In the genomic region with DNA sequence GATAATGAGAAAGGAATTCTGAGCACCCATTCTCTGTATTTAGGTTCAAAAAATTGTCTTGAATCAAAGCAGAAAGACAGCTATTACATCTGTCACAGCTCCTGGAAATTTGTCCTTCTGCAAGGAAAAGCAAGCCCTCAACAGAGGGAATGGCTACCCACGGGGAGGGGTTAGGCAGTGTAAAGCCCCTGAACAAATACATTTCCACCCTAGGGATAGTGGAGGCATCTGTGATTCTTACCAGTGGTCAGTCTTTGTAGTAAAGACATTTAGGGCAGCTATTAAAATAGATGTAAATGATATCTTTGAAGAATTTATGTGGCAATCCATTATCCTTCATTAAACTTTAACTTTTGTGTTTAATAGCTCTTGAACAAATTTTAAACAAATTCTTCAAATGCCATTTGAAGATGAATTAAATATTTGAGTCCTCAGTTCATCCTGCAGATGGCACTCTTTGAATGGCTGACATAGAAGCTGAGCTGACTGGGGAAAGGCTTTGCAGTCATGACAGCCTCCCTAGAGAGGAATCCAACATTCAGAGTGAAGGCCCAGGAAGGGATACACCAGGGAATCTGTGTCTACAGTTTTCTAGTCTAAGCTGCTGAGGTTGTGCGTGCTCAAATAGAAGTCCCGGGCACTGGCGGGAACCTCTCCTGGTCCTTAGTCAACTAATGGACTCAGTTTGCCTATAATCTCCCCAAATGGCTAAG, we compare ENCODE assay signal across 8 cellular contexts.
DNase-seq lines count a peak whose midpoint lies in the region; ATAC-seq and TF ChIP-seq lines count a peak whose summit lies in the region.

No MANE protein-coding gene starts in this region.

- H3K27ac Mint-ChIP-seq in activated naive CD4-positive, alpha-beta T cell treated with anti-CD3 and anti-CD28 coated beads for 36 hours, result no peak overlapping the region
- no peak overlapping the region for H3K27ac Mint-ChIP-seq in activated naive CD4-positive, alpha-beta T cell treated with anti-CD3 and anti-CD28 coated beads, Interleukin-2, amount 10 ng/mL, durations not matched to agents 7 days and 5 days

- ATAC-seq in GM21360 (IDR thresholded peaks at IDR 0.05; ENCODE audit: unreplicated experiment) (no peak), GM19328 (IDR thresholded peaks at IDR 0.05; ENCODE audit: unreplicated experiment) (no peak)

- H3K9me3 ChIP-seq in ascending aorta, result no peaks in the 10 kb centered on the region

- H3K36me3 ChIP-seq in ascending aorta, result peaks cover 11 to 27% of the 10 kb centered on the region in 2 donors

- no peak overlapping the region for H3K4me3 ChIP-seq in ascending aorta

- no peaks in the 10 kb centered on the region for H3K9me3 Mint-ChIP-seq in activated naive CD4-positive, alpha-beta T cell treated with anti-CD3 and anti-CD28 coated beads for 36 hours
- H3K9me3 Mint-ChIP-seq in activated naive CD4-positive, alpha-beta T cell treated with anti-CD3 and anti-CD28 coated beads, Interleukin-2, amount 10 ng/mL, durations not matched to agents 7 days and 5 days, result no peaks in the 10 kb centered on the region

- H3K27me3 ChIP-seq in ascending aorta, result no peaks in the 10 kb centered on the region

- H3K27ac ChIP-seq in ascending aorta, result peak overlapping the region in 1 of 2 donors; percentile 51

- CTCF ChIA-PET in activated naive CD4-positive, alpha-beta T cell treated with anti-CD3 and anti-CD28 coated beads for 36 hours (lab: Charles Lee), result interaction anchor here (0.7 to 1.6 kb wide), 4 partner anchors 117 to 447 kb away, joined by 3 to 6 read pairs (median 4); no protein-coding TSS in a partner anchor
- CTCF ChIA-PET in activated naive CD4-positive, alpha-beta T cell treated with anti-CD3 and anti-CD28 coated beads, Interleukin-2, amount 10 ng/mL, durations not matched to agents 7 days and 5 days (lab: Charles Lee), result interaction anchor here (0.7 to 2.1 kb wide), 6 partner anchors 12 to 335 kb away, joined by 3 to 10 read pairs (median 4); no protein-coding TSS in a partner anchor

- intact Hi-C loops in activated naive CD4-positive, alpha-beta T cell treated with anti-CD3 and anti-CD28 coated beads for 36 hours (cut with micrococcal nuclease), result loop anchor here (1.0 kb wide), 2 partner anchors 117 to 199 kb away; no protein-coding TSS in a partner anchor
- intact Hi-C loops in ascending aorta (cut with DNase I), result loop anchor here (1.0 to 10.0 kb wide), 2 partner anchors 117 to 203 kb away; no protein-coding TSS in a partner anchor

- no peaks in the 10 kb centered on the region for H3K4me1 Mint-ChIP-seq in activated naive CD4-positive, alpha-beta T cell treated with anti-CD3 and anti-CD28 coated beads for 36 hours (ENCODE audit: low read depth)
- no peaks in the 10 kb centered on the region for H3K4me1 Mint-ChIP-seq in activated naive CD4-positive, alpha-beta T cell treated with anti-CD3 and anti-CD28 coated beads, Interleukin-2, amount 10 ng/mL, durations not matched to agents 7 days and 5 days

- H3K4me1 ChIP-seq in ascending aorta, result peaks cover 0 to 6% of the 10 kb centered on the region in 2 donors

- peak; percentile 5 for DNase-seq in activated naive CD4-positive, alpha-beta T cell treated with anti-CD3 and anti-CD28 coated beads for 36 hours
- DNase-seq in activated naive CD4-positive, alpha-beta T cell treated with anti-CD3 and anti-CD28 coated beads, Interleukin-2, amount 10 ng/mL, durations not matched to agents 7 days and 5 days, result no peak
- DNase-seq in NCI-H2081 (lab: John Stamatoyannopoulos, UW), result peak; percentile 85 to 90
- DNase-seq in ascending aorta (ENCODE audit: low spot score in 2 of 2), result no peak
- DNase-seq in hepatic stellate cell (ENCODE audit: low spot score), result peak; percentile 59
- peak; percentile 57 for DNase-seq in stromal cell of bone marrow (ENCODE audit: low read depth)

- H3K36me3 Mint-ChIP-seq in activated naive CD4-positive, alpha-beta T cell treated with anti-CD3 and anti-CD28 coated beads for 36 hours (ENCODE audit: low read depth), result no peaks in the 10 kb centered on the region
- H3K36me3 Mint-ChIP-seq in activated naive CD4-positive, alpha-beta T cell treated with anti-CD3 and anti-CD28 coated beads, Interleukin-2, amount 10 ng/mL, durations not matched to agents 7 days and 5 days, result no peaks in the 10 kb centered on the region

- peaks cover 3% of the 10 kb centered on the region for H3K27me3 Mint-ChIP-seq in activated naive CD4-positive, alpha-beta T cell treated with anti-CD3 and anti-CD28 coated beads for 36 hours (ENCODE audit: low read depth)
- peaks cover 8% of the 10 kb centered on the region for H3K27me3 Mint-ChIP-seq in activated naive CD4-positive, alpha-beta T cell treated with anti-CD3 and anti-CD28 coated beads, Interleukin-2, amount 10 ng/mL, durations not matched to agents 7 days and 5 days

- no peak overlapping the region for H3K4me3 Mint-ChIP-seq in activated naive CD4-positive, alpha-beta T cell treated with anti-CD3 and anti-CD28 coated beads for 36 hours
- H3K4me3 Mint-ChIP-seq in activated naive CD4-positive, alpha-beta T cell treated with anti-CD3 and anti-CD28 coated beads, Interleukin-2, amount 10 ng/mL, durations not matched to agents 7 days and 5 days, result no peak overlapping the region

- peak; percentile 38 to 50 (median 45) for TF ChIP-seq CTCF in ascending aorta (IDR thresholded peaks at IDR 0.05)

Comparison
In these comparisons a context has a peak if more than half of its experiments do, and no peak if none do; other contexts are left out.
1. DNase-seq: peak in activated naive CD4-positive, alpha-beta T cell treated with anti-CD3 and anti-CD28 coated beads for 36 hours (single experiment), NCI-H2081 (2 of 2), hepatic stellate cell (single experiment) and stromal cell of bone marrow (single experiment); none in activated naive CD4-positive, alpha-beta T cell treated with anti-CD3 and anti-CD28 coated beads, Interleukin-2, amount 10 ng/mL, durations not matched to agents 7 days and 5 days (single experiment) and ascending aorta (0 of 2).